ENCODE assay signal across 23 cellular contexts in the genomic region with DNA sequence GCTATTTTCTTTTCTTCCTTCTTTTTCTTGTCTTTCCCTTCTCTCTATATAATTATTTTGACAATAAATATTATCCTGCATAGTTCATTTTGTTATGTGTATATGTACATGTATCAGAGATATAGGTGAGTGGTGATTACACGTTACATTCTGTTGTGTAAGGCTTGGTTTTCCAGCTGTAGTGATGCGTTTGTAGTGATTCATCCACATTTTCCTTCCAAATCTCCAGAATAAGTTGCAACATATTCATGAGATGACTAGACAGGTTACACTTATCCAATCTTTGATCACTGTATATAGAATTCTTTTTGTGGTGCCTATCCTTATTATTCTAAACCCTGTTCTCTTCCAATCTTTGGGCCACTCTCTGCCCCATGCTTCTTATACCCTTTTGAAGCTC.
DNase-seq lines count a peak whose midpoint lies in the region; ATAC-seq, FAIRE-seq and TF ChIP-seq lines count a peak whose summit lies in the region.
"Had no signal": no experiment of that assay in that cellular context is flagged by ENCODE, and none has a peak within 500 bp of the region (broad histone marks: within the 10 kb centered on the region; RNA-seq: fewer than 3 reads in every experiment).

No MANE protein-coding gene starts in this region.

- no peak for ATAC-seq in GM21723 (IDR thresholded peaks at IDR 0.05; ENCODE audit: unreplicated experiment)
- ATAC-seq: SK-N-SH treated with all-trans-retinoic acid at 6 μM for 48 hours had no signal

- H3K4me3 ChIP-seq in bronchial epithelial cell (ENCODE audit: low read depth, low read length) = no peak overlapping the region
- H3K4me3 ChIP-seq: BLaER1 had no signal

- TF ChIP-seq CTCF in bronchial epithelial cell (IDR thresholded peaks at IDR 0.05; ENCODE audit: insufficient read depth, low read length, severe bottlenecking) = no peak

- peak; percentile 31 for FAIRE-seq in RCC 7860 (lab: Jason Lieb, UNC)
- no peak for FAIRE-seq in bronchial epithelial cell (lab: Jason Lieb, UNC)
- FAIRE-seq: A204.1, GM12892, GM18507 had no signal

- H3K27me3 ChIP-seq in bronchial epithelial cell (ENCODE audit: control insufficient read depth, insufficient read depth, low read length) = no peaks in the 10 kb centered on the region
- H3K27me3 ChIP-seq: BLaER1 had no signal

- DNase-seq in HS-5 (ENCODE audit: low read depth) (peak; percentile 40), RCC 7860 (ENCODE audit: low spot score) (peak; percentile 31), bronchial epithelial cell (ENCODE audit: low read depth) (peak; percentile 83), glomerular visceral epithelial cell (ENCODE audit: extremely low spot score) (peak; percentile 3), HCEC 1CT (no peak), SHP77 (lab: John Stamatoyannopoulos, UW) (no peak), AML-193 (lab: John Stamatoyannopoulos, UW) (no peak)
- DNase-seq: CD8-positive, alpha-beta memory T cell; DMS53; H7; KG1; NCI-H1048; NCI-H1436; NCI-H1930; NCI-H345; NCI-H526; SHP77 treated with DMSO at 0.1 percent for 48 hours had no signal

- no peaks in the 10 kb centered on the region for H3K36me3 ChIP-seq in bronchial epithelial cell (ENCODE audit: control insufficient read depth, insufficient read depth, low read length)
- H3K36me3 ChIP-seq: BLaER1 had no signal

Comparison
In these comparisons a context has a peak if more than half of its experiments do, and no peak if none do; other contexts are left out.
1. DNase-seq: peak in HS-5 (single experiment), RCC 7860 (single experiment), bronchial epithelial cell (single experiment) and glomerular visceral epithelial cell (single experiment); none in HCEC 1CT (single experiment), SHP77 (0 of 2) and AML-193 (0 of 2).